10 cellular contexts compared by ENCODE assay signal in the genomic region with DNA sequence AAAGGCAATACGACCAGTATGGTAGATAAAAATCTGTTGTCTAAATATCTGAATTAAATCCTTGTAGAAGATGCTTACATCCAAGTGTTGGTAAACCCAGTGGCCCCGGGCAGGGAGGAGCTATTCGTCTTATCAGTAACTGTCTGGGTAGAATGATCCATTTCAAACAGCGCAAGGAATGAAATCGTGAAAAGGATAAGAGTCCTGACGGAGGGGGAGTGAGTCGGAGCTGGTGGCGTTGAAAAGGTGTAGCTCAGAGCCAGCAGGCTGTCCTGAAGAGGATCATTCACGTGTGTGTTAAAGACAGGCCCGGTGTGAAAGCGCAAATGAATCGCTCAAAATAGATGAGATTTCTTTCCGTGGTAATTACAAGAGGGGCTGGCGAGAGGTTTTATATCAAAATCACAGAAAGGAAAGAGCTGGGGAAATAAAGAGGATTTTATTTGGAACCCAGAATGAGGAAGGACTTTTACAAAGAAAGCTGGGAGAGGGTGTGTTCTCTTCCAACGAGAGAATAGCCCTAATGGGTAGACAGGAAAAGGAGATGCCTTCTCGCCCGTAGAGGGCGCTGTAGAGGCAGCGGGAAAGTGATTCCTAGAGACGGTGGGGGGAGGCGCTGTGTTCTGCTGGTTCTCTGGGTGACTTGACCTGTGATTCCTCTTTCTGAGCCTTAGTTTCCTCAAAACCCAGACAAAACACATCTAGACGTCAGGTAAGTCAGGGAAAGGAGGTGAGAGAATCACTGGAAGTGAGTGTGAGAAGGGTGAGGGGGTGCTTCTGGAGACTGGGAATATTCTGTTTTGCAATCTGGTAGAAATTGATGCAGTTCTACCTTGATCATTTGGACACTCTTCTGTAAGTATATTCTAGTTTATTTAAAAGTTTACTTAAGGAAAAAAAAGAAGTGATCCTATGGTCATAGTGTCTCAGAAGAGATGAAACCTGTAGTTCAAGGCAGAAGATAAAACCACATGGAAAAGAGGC. TPM values are rescaled to one million over a fixed set of nuclear protein-coding genes. Genes with fewer than 3 reads are reported as not detected.
DNase-seq lines count a peak whose midpoint lies in the region; ATAC-seq and TF ChIP-seq lines count a peak whose summit lies in the region.
"Had no signal": no experiment of that assay in that cellular context is flagged by ENCODE, and none has a peak within 500 bp of the region (broad histone marks: within the 10 kb centered on the region; RNA-seq: fewer than 3 reads in every experiment).

No MANE protein-coding gene starts in this region.

- no peak overlapping the region for H3K4me3 ChIP-seq in upper lobe of right lung

- peak; percentile 86 for ATAC-seq in upper lobe of right lung
- no peak for ATAC-seq in HG02798 (IDR thresholded peaks at IDR 0.05; ENCODE audit: poor library complexity, unreplicated experiment)
- no peak for ATAC-seq in GM21619 (IDR thresholded peaks at IDR 0.05; ENCODE audit: unreplicated experiment)
- ATAC-seq: stimulated activated memory B cell treated with anti-CD40 and anti-IgM and Interleukin-4, amounts not matched to agents 10 μg/mL and 1 μg/mL and 100 μg/mL, for 72 hours had no signal

- intact Hi-C loops in upper lobe of right lung (cut with DNase I), result no loop called here

- H3K27ac ChIP-seq in upper lobe of right lung, result no peak overlapping the region

- no peaks in the 10 kb centered on the region for H3K9me3 ChIP-seq in upper lobe of right lung

- no peaks in the 10 kb centered on the region for H3K27me3 ChIP-seq in upper lobe of right lung

- H3K36me3 ChIP-seq in upper lobe of right lung, result no peaks in the 10 kb centered on the region

- peak; percentile 54 for TF ChIP-seq CTCF in upper lobe of right lung (IDR thresholded peaks at IDR 0.05)

- no peaks in the 10 kb centered on the region for H3K4me1 ChIP-seq in upper lobe of right lung

- peak; percentile 27 for DNase-seq in stimulated activated CD4-positive, alpha-beta T cell treated with anti-CD3 and anti-CD28 coated beads, Interleukin-15, amount 100 ng/mL, for 24 hours
- DNase-seq in stimulated activated CD4-positive, alpha-beta T cell treated with anti-CD3 and anti-CD28 coated beads, Interleukin-4, amount 100 ng/mL, for 4 hours, result no peak
- DNase-seq in NCI-H1694 treated with DMSO at 0.1 percent for 48 hours (lab: John Stamatoyannopoulos, UW), result peak; percentile 10
- DNase-seq in germinal center (ENCODE audit: low spot score), result peak; percentile 37
- DNase-seq in upper lobe of right lung, result peak; percentile 79
- no peak for DNase-seq in NCI-H1436 (lab: John Stamatoyannopoulos, UW)

RNA-seq across cellular contexts. Expression of gene SRRM4, which starts 39.3 kb away (rescaled TPM):
- 0.12 TPM for total RNA-seq in upper lobe of right lung
- total RNA-seq: NCI-H460 had no signal

Comparison
In these comparisons a context has a peak if more than half of its experiments do, and no peak if none do; other contexts are left out.
1. DNase-seq: peak in stimulated activated CD4-positive, alpha-beta T cell treated with anti-CD3 and anti-CD28 coated beads, Interleukin-15, amount 100 ng/mL, for 24 hours (single experiment), NCI-H1694 treated with DMSO at 0.1 percent for 48 hours (single experiment), germinal center (single experiment) and upper lobe of right lung (single experiment); none in stimulated activated CD4-positive, alpha-beta T cell treated with anti-CD3 and anti-CD28 coated beads, Interleukin-4, amount 100 ng/mL, for 4 hours (0 of 2) and NCI-H1436 (single experiment).